Comparison of ENCODE assay signal across 7 cellular contexts in genomic region chr1:67759692-67760029, GRCh38.
A peak's percentile ranks its signal among the peaks of the same experiment; 100 is the strongest.
DNase-seq lines count a peak whose midpoint lies in the region; ATAC-seq and TF ChIP-seq lines count a peak whose summit lies in the region.

No MANE protein-coding gene starts in this region.

- H3K27ac ChIP-seq in esophagus (ENCODE audit: low read depth in 2 of 2, low read length in 1 of 2) (peak overlapping the region; percentile 19 to 53), transverse colon (peak overlapping the region; percentile 63 to 81 (median 76)), caudate nucleus (ENCODE audit: low read depth, low read length) (no peak overlapping the region), substantia nigra (ENCODE audit: low read depth, low read length, poor library complexity, severe bottlenecking) (no peak overlapping the region)

- DNase-seq in transverse colon = no peak
- no peak for DNase-seq in caudate nucleus (lab: John Stamatoyannopoulos, UW)
- DNase-seq in substantia nigra (lab: John Stamatoyannopoulos, UW) = no peak
- DNase-seq in stimulated activated naive B cell treated with anti-CD40 and anti-IgM and Interleukin-4, amounts not matched to agents 10 μg/mL and 1 μg/mL and 100 μg/mL, for 72 hours = no peak

- H3K4me1 ChIP-seq in esophagus (ENCODE audit: control insufficient read depth in 2 of 2, insufficient read depth in 2 of 2, low read length in 1 of 2) (peaks cover 0 to 2% of the 10 kb centered on the region in 2 donors), transverse colon (peaks cover 24 to 77% (median 40%) of the 10 kb centered on the region in 4 donors)

- no peak overlapping the region for H3K27ac Mint-ChIP-seq in stimulated activated naive B cell treated with anti-CD40 and anti-IgM and Interleukin-4, amounts not matched to agents 10 μg/mL and 1 μg/mL and 100 μg/mL, for 72 hours

- H3K9me3 ChIP-seq in esophagus (ENCODE audit: control insufficient read depth in 2 of 2, insufficient read depth in 1 of 2, low read depth in 1 of 2, low read length in 1 of 2) (no peaks in the 10 kb centered on the region), transverse colon (no peaks in the 10 kb centered on the region)

- H3K4me1 Mint-ChIP-seq in stimulated activated naive B cell treated with anti-CD40 and anti-IgM and Interleukin-4, amounts not matched to agents 10 μg/mL and 1 μg/mL and 100 μg/mL, for 72 hours = peaks cover 13 to 15% of the 10 kb centered on the region in 2 donors

- ATAC-seq in GM21515 (IDR thresholded peaks at IDR 0.05; ENCODE audit: unreplicated experiment) = peak; percentile 42
- ATAC-seq in HG03354 (IDR thresholded peaks at IDR 0.05; ENCODE audit: poor library complexity, severe bottlenecking, unreplicated experiment) = peak; percentile 27
- ATAC-seq in stimulated activated naive B cell treated with anti-CD40 and anti-IgM and Interleukin-4, amounts not matched to agents 10 μg/mL and 1 μg/mL and 100 μg/mL, for 72 hours (replicated peaks) = no peak

- intact Hi-C loops in transverse colon (cut with DNase I; ENCODE audit: low total_unique reads) = loop anchor here (2.0 to 10.0 kb wide), 2 partner anchors 199 to 225 kb away; no protein-coding TSS in a partner anchor

- no peak overlapping the region for H3K4me3 ChIP-seq in esophagus (ENCODE audit: low read depth in 1 of 2, low read length in 2 of 2)
- H3K4me3 ChIP-seq in transverse colon = no peak overlapping the region

- no peaks in the 10 kb centered on the region for H3K36me3 Mint-ChIP-seq in stimulated activated naive B cell treated with anti-CD40 and anti-IgM and Interleukin-4, amounts not matched to agents 10 μg/mL and 1 μg/mL and 100 μg/mL, for 72 hours

- no peak for TF ChIP-seq POLR2A in transverse colon (IDR thresholded peaks at IDR 0.05)

- H3K36me3 ChIP-seq in esophagus (ENCODE audit: control insufficient read depth in 2 of 2, insufficient read depth in 2 of 2, low read length in 1 of 2) (no peaks in the 10 kb centered on the region), transverse colon (no peaks in the 10 kb centered on the region)

- in situ Hi-C loops in transverse colon (cut with MboI; ENCODE audit: low pct_ligation_motif_present in 1 of 4, low pct_unique_long_range_greater_than_20kb in 1 of 4, low sequenced_read_pairs in 3 of 4) = loop anchor here (5.0 to 10.0 kb wide), 7 partner anchors 65 to 355 kb away; no protein-coding TSS in a partner anchor

- no peaks in the 10 kb centered on the region for H3K9me3 Mint-ChIP-seq in stimulated activated naive B cell treated with anti-CD40 and anti-IgM and Interleukin-4, amounts not matched to agents 10 μg/mL and 1 μg/mL and 100 μg/mL, for 72 hours

- TF ChIP-seq EP300 in transverse colon (IDR thresholded peaks at IDR 0.05; ENCODE audit: low read depth) = no peak

- H3K4me3 Mint-ChIP-seq in stimulated activated naive B cell treated with anti-CD40 and anti-IgM and Interleukin-4, amounts not matched to agents 10 μg/mL and 1 μg/mL and 100 μg/mL, for 72 hours = no peak overlapping the region

- TF ChIP-seq CTCF in transverse colon (IDR thresholded peaks at IDR 0.05) = no peak

- H3K27me3 ChIP-seq in esophagus (ENCODE audit: control insufficient read depth in 1 of 2, insufficient read depth in 2 of 2, low read length in 2 of 2) (no peaks in the 10 kb centered on the region), transverse colon (no peaks in the 10 kb centered on the region)

- peaks cover 15% of the 10 kb centered on the region in 2 donors for H3K27me3 Mint-ChIP-seq in stimulated activated naive B cell treated with anti-CD40 and anti-IgM and Interleukin-4, amounts not matched to agents 10 μg/mL and 1 μg/mL and 100 μg/mL, for 72 hours

Comparison
In these comparisons a context has a peak if more than half of its experiments do, and no peak if none do; other contexts are left out.
1. ATAC-seq: peak in GM21515 (single experiment) and HG03354 (single experiment); none in stimulated activated naive B cell treated with anti-CD40 and anti-IgM and Interleukin-4, amounts not matched to agents 10 μg/mL and 1 μg/mL and 100 μg/mL, for 72 hours (0 of 2).
2. H3K27ac ChIP-seq: peak in esophagus (2 of 2) and transverse colon (4 of 4); none in caudate nucleus (single experiment) and substantia nigra (single experiment).